Comparison of ENCODE assay signal across 8 cellular contexts in the genomic region with DNA sequence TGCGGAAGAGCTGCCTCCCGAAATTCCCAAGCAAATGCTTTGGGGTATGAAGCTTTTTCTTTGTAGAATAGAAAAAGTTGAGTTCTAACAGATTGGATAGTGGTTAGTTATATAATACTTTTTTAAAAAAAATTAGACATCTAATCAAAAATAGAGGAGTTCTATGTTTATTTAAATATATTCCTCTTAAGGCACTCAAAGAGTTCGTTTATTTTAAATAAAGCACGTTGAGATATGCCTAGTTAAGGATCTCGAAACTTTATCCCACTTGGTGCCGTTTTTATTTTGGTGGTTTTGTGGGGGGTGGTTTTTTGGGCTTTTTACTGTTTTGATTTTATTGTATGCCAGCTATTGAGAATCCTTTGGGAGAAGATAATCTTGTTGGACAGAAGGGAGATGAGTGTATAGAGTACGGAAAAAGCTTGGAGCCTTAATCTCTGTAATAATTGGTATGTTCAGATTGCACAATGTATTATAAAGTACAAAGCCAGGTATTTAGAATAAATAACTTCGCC. TPM values are rescaled to one million over a fixed set of nuclear protein-coding genes. Genes with fewer than 3 reads are reported as not detected.
DNase-seq lines count a peak whose midpoint lies in the region; ATAC-seq and TF ChIP-seq lines count a peak whose summit lies in the region.

No MANE protein-coding gene starts in this region.

- peak overlapping the region; percentile 39 for H3K4me3 Mint-ChIP-seq in activated naive CD4-positive, alpha-beta T cell treated with anti-CD3 and anti-CD28 coated beads, Interleukin-2, amount 50 U/mL, for 24 hours

- no peak for TF ChIP-seq POLR2A in upper lobe of left lung (IDR thresholded peaks at IDR 0.05)

- peaks cover 2% of the 10 kb centered on the region for H3K36me3 Mint-ChIP-seq in activated naive CD4-positive, alpha-beta T cell treated with anti-CD3 and anti-CD28 coated beads, Interleukin-2, amount 50 U/mL, for 24 hours

- TF ChIP-seq EP300 in upper lobe of left lung (IDR thresholded peaks at IDR 0.05): no peak

- peaks cover 15% of the 10 kb centered on the region for H3K4me1 Mint-ChIP-seq in activated naive CD4-positive, alpha-beta T cell treated with anti-CD3 and anti-CD28 coated beads, Interleukin-2, amount 50 U/mL, for 24 hours

- ATAC-seq in lung (ENCODE audit: insufficient read depth, low FRiP score): no peak
- no peak for ATAC-seq in upper lobe of left lung (ENCODE audit: low FRiP score in 2 of 2)
- ATAC-seq in GM18907 (IDR thresholded peaks at IDR 0.05; ENCODE audit: unreplicated experiment): no peak

- no peak for DNase-seq in activated naive CD4-positive, alpha-beta T cell treated with anti-CD3 and anti-CD28 coated beads, Interleukin-2, amount 50 U/mL, for 16 hours
- DNase-seq in ascending aorta (ENCODE audit: low spot score in 2 of 2): no peak
- no peak for DNase-seq in lung (ENCODE audit: low spot score)
- DNase-seq in upper lobe of left lung: no peak
- no peak for DNase-seq in HCEC 1CT
- no peak for DNase-seq in occipital lobe (lab: John Stamatoyannopoulos, UW)

- peaks cover 0 to 1% of the 10 kb centered on the region in 2 donors for H3K36me3 ChIP-seq in ascending aorta
- peaks cover 0 to 1% of the 10 kb centered on the region in 2 donors for H3K36me3 ChIP-seq in lung (ENCODE audit: control insufficient read depth in 2 of 2, insufficient read depth in 2 of 2, low read length in 2 of 2)
- H3K36me3 ChIP-seq in upper lobe of left lung: peaks cover 6 to 16% (median 12%) of the 10 kb centered on the region in 4 donors

- H3K4me3 ChIP-seq in ascending aorta: peak overlapping the region; percentile 51 to 78
- peak overlapping the region; percentile 79 for H3K4me3 ChIP-seq in lung
- peak overlapping the region in 3 of 4 donors; percentile 53 to 69 (median 62) for H3K4me3 ChIP-seq in upper lobe of left lung

- H3K27ac ChIP-seq in ascending aorta (peak overlapping the region; percentile 72 to 91), lung (ENCODE audit: low read depth in 1 of 2, low read length in 1 of 2) (peak overlapping the region; percentile 97 to 99), upper lobe of left lung (peak overlapping the region; percentile 77 to 93 (median 89))

- intact Hi-C loops in ascending aorta (cut with DNase I): loop anchor here (1.0 to 2.0 kb wide), 2 partner anchors 11 to 57 kb away; partner anchors contain the start of genes HIF1A and SNAPC1

- peaks cover 1% of the 10 kb centered on the region for H3K27me3 Mint-ChIP-seq in activated naive CD4-positive, alpha-beta T cell treated with anti-CD3 and anti-CD28 coated beads, Interleukin-2, amount 50 U/mL, for 24 hours

- H3K4me1 ChIP-seq in ascending aorta: peaks cover 2 to 24% of the 10 kb centered on the region in 2 donors
- H3K4me1 ChIP-seq in lung (ENCODE audit: control insufficient read depth in 2 of 2, insufficient read depth in 2 of 2, low read length in 2 of 2): peaks cover 0 to 11% of the 10 kb centered on the region in 2 donors
- peaks cover 8 to 29% (median 20%) of the 10 kb centered on the region in 4 donors for H3K4me1 ChIP-seq in upper lobe of left lung

- no peaks in the 10 kb centered on the region for H3K9me3 Mint-ChIP-seq in activated naive CD4-positive, alpha-beta T cell treated with anti-CD3 and anti-CD28 coated beads, Interleukin-2, amount 50 U/mL, for 24 hours

- no peaks in the 10 kb centered on the region for H3K9me3 ChIP-seq in ascending aorta
- no peaks in the 10 kb centered on the region for H3K9me3 ChIP-seq in lung (ENCODE audit: control insufficient read depth in 2 of 2, insufficient read depth in 1 of 2, low read length in 1 of 2)
- no peaks in the 10 kb centered on the region for H3K9me3 ChIP-seq in upper lobe of left lung

- no peaks in the 10 kb centered on the region for H3K27me3 ChIP-seq in ascending aorta
- no peaks in the 10 kb centered on the region for H3K27me3 ChIP-seq in lung (ENCODE audit: control insufficient read depth, insufficient read depth)
- H3K27me3 ChIP-seq in upper lobe of left lung: no peaks in the 10 kb centered on the region

- no peak overlapping the region for H3K27ac Mint-ChIP-seq in activated naive CD4-positive, alpha-beta T cell treated with anti-CD3 and anti-CD28 coated beads, Interleukin-2, amount 50 U/mL, for 24 hours

- WGBS in lung, 2 donors: 32 to 40% methylated on average over 8 of the region's 8 CpGs
- 31 to 33% methylated on average over 8 of the region's 8 CpGs for WGBS in upper lobe of left lung, 2 donors

- no peak for TF ChIP-seq CTCF in ascending aorta (IDR thresholded peaks at IDR 0.05)
- TF ChIP-seq CTCF in lung (IDR thresholded peaks at IDR 0.05; ENCODE audit: control extremely low read depth, extremely low read depth): no peak
- no peak for TF ChIP-seq CTCF in upper lobe of left lung (IDR thresholded peaks at IDR 0.05)

RNA-seq across cellular contexts. Expression of gene SNAPC1, which starts 10.7 kb away (rescaled TPM):
- total RNA-seq in ascending aorta (2.7 TPM), lung (1 to 10 TPM; 5.6 to 9.5 TPM), upper lobe of left lung (1 to 10 TPM; 4.2 to 8.9 (median 4.7) TPM), occipital lobe (8.9 TPM)
- polyA plus RNA-seq in lung: 1 to 10 TPM; 4.2 to 8.0 TPM

RNA-seq across cellular contexts. Expression of gene HIF1A, which starts 56.2 kb away (rescaled TPM):
- total RNA-seq in ascending aorta (87.0 TPM), lung (100 to 1,000 TPM; 183 to 291 TPM), upper lobe of left lung (100 to 1,000 TPM in 4 of 6 donors, 10 to 100 TPM in 2; 72.1 to 131 (median 116) TPM), occipital lobe (140 TPM)
- polyA plus RNA-seq in lung: 100 to 1,000 TPM in 1 of 2 donors, 10 to 100 TPM in 1; 28.9 to 200 TPM
